Comparison of ENCODE assay signal across 13 cellular contexts in the genomic region with DNA sequence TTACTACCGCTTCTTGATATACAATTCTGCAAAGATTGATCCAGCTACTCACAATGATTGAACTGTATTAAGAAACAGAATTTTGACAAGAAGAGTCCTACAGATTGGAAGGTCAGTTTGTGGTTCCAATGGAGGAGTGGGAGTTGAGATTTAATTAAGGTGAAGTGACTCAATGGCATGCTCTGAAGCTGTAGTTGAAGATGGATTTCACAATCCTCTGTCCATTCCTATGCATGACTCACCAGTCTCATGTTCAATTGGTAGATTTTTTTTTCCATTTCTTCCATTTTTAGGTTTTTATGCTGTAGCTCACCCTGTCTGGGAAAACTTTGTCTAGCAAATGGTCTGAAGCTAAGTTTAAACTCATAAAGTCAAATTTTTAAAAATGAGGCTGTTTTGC.
DNase-seq lines count a peak whose midpoint lies in the region; ATAC-seq and TF ChIP-seq lines count a peak whose summit lies in the region.
"Had no signal": no experiment of that assay in that cellular context is flagged by ENCODE, and none has a peak within 500 bp of the region (broad histone marks: within the 10 kb centered on the region; RNA-seq: fewer than 3 reads in every experiment).

No MANE protein-coding gene starts in this region.

- ATAC-seq in DND-41 (ENCODE audit: insufficient read depth, low read depth): no peak
- ATAC-seq in Right ventricle myocardium inferior: no peak
- ATAC-seq in GM19397 (IDR thresholded peaks at IDR 0.05; ENCODE audit: unreplicated experiment): no peak

- H3K79me2 ChIP-seq in DND-41 (ENCODE audit: insufficient read depth, low read length): peaks cover 16% of the 10 kb centered on the region

- no peak for TF ChIP-seq CTCF in DND-41 (IDR thresholded peaks at IDR 0.05; ENCODE audit: borderline replicate concordance, extremely low read depth, low read length, poor library complexity, severe bottlenecking)
- TF ChIP-seq CTCF in astrocyte of the spinal cord (IDR thresholded peaks at IDR 0.05; ENCODE audit: low read depth, low read length): no peak

- no peak overlapping the region for H3K9ac ChIP-seq in DND-41 (ENCODE audit: low read depth, low read length)

- H2AFZ ChIP-seq in DND-41 (ENCODE audit: low read depth, low read length): no peak overlapping the region

- peak overlapping the region; percentile 97 for H3K27ac ChIP-seq in DND-41 (ENCODE audit: low read length)
- H3K27ac ChIP-seq: left ventricle myocardium inferior, spleen had no signal

- DNase-seq in DND-41 (no peak), M059J (ENCODE audit: low read depth) (peak; percentile 90), astrocyte of the spinal cord (ENCODE audit: low read depth, low spot score) (peak; percentile 81), lung microvascular endothelial cell (ENCODE audit: low read depth in 2 of 2) (peak; percentile 18 to 63), Right ventricle myocardium inferior (ENCODE audit: missing footprints) (no peak), DMS 273 treated with DMSO at 0.1 percent for 48 hours (lab: John Stamatoyannopoulos, UW) (no peak), NCI-H82 (lab: John Stamatoyannopoulos, UW) (no peak)
- DNase-seq: left ventricle myocardium inferior; NCI-H1105; RPMI8226; spleen; stimulated activated naive CD4-positive, alpha-beta T cell treated with Interleukin-2 at 50 U/mL for 16 hours had no signal

- intact Hi-C loops in Right ventricle myocardium inferior (cut with DNase I): no loop called here

- in situ Hi-C loops in astrocyte of the spinal cord (cut with HindIII; ENCODE audit: low sequenced_read_pairs): no loop called here

- peaks cover 54% of the 10 kb centered on the region for H3K4me1 ChIP-seq in DND-41 (ENCODE audit: insufficient read depth, low read length)
- H3K4me1 ChIP-seq: left ventricle myocardium inferior had no signal

- H3K4me3 ChIP-seq in DND-41 (ENCODE audit: low read depth in 1 of 2, low read length in 2 of 2): no peak overlapping the region
- H3K4me3 ChIP-seq in astrocyte of the spinal cord (ENCODE audit: low read depth, low read length): no peak overlapping the region
- H3K4me3 ChIP-seq: left ventricle myocardium inferior, spleen had no signal

- peaks cover 23% of the 10 kb centered on the region for H3K36me3 ChIP-seq in DND-41 (ENCODE audit: insufficient read depth, low read length)
- H3K36me3 ChIP-seq: spleen had no signal

- H3K4me2 ChIP-seq in DND-41 (ENCODE audit: insufficient read depth, low read length): no peak overlapping the region

- H4K20me1 ChIP-seq in DND-41 (ENCODE audit: insufficient read depth, low read length): no peaks in the 10 kb centered on the region

- no peaks in the 10 kb centered on the region for H3K9me3 ChIP-seq in DND-41 (ENCODE audit: insufficient read depth, low read length, severe bottlenecking)
- H3K9me3 ChIP-seq: left ventricle myocardium inferior, spleen had no signal

- no peaks in the 10 kb centered on the region for H3K27me3 ChIP-seq in DND-41 (ENCODE audit: insufficient read depth, low read length, poor library complexity)

Comparison
In these comparisons a context has a peak if more than half of its experiments do, and no peak if none do; other contexts are left out.
1. DNase-seq: peak in M059J (single experiment), astrocyte of the spinal cord (single experiment) and lung microvascular endothelial cell (2 of 2); none in DND-41 (single experiment), Right ventricle myocardium inferior (single experiment), DMS 273 treated with DMSO at 0.1 percent for 48 hours (single experiment) and NCI-H82 (single experiment).